15 cellular contexts compared by ENCODE assay signal in the genomic region with DNA sequence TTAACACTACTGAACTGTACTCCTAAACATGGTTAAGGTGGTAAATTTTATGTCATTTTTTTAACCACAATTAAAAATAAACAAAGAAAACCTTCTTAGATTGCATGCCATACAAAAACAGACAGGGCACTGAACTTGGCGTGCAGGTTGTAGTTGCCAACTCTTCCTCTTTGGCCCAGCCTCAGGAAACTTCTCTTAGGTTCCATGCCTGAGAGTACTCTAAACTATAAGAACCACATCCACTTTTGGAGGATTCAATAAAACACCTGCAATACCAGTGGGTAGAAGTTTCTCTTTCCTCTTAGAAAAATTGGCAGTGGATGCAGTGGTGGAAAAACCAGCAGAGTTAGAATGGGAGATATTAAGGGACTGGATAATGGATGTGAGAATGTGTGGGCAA.
"Had no signal": no experiment of that assay in that cellular context is flagged by ENCODE, and none has a peak within 500 bp of the region (broad histone marks: within the 10 kb centered on the region; RNA-seq: fewer than 3 reads in every experiment).

No MANE protein-coding gene starts in this region.

- H3K4me3 Mint-ChIP-seq: activated CD4-positive, alpha-beta T cell treated with anti-CD3 and anti-CD28 coated beads for 36 hours; activated naive CD8-positive, alpha-beta T cell; activated T-helper 1 cell treated with anti-CD3 and anti-CD28 coated beads, Interleukin-12 subunit alpha, Interleukin-12 subunit beta, Interleukin-2, Interleukin-4 antibody, amounts not matched to agents 30 ng/mL and 10 ng/mL and 1 ng/mL, durations not matched to agents 14 hours and 24 hours and 36 hours; neural crest cell; WTC11 had no signal

- H3K4me1 Mint-ChIP-seq: activated CD4-positive, alpha-beta T cell treated with anti-CD3 and anti-CD28 coated beads for 36 hours; WTC11 had no signal

- H3K4me3 ChIP-seq: heart right ventricle, lung, tibial nerve, vagina had no signal

- DNase-seq: activated CD4-positive, alpha-beta T cell treated with anti-CD3 and anti-CD28 coated beads for 36 hours; activated CD4-positive, alpha-beta T cell treated with anti-CD3 and anti-CD28 coated beads, Interleukin-2, amount 50 U/mL, for 48 hours; activated gamma-delta T cell treated with Interleukin-2 at 50 U/mL for 16 hours; heart right ventricle; stimulated activated CD4-positive, alpha-beta T cell treated with anti-CD3 and anti-CD28 coated beads, Interleukin-12 subunit alpha, Interleukin-12 subunit beta, amount 100 ng/mL, for 4 hours; stimulated activated CD4-positive, alpha-beta T cell treated with anti-CD3 and anti-CD28 coated beads, Interleukin-1b, Interleukin-23, amount 100 ng/mL, for 48 hours; stimulated activated naive CD8-positive, alpha-beta T cell treated with anti-CD3 and anti-CD28 coated beads, Interleukin-15, Interleukin-2, amounts not matched to agents 100 U/mL and 50 U/mL, for 24 hours; substantia nigra had no signal

- H3K27ac ChIP-seq: heart right ventricle, tibial nerve, vagina had no signal

- H3K9me3 Mint-ChIP-seq: activated T-helper 1 cell treated with anti-CD3 and anti-CD28 coated beads, Interleukin-12 subunit alpha, Interleukin-12 subunit beta, Interleukin-2, Interleukin-4 antibody, amounts not matched to agents 30 ng/mL and 10 ng/mL and 1 ng/mL, durations not matched to agents 14 hours and 24 hours and 36 hours; neural crest cell; WTC11 had no signal

- H3K36me3 Mint-ChIP-seq: activated naive CD8-positive, alpha-beta T cell; WTC11 had no signal

- H3K36me3 ChIP-seq: heart right ventricle, tibial nerve, vagina had no signal

- ATAC-seq: activated CD4-positive, alpha-beta T cell treated with anti-CD3 and anti-CD28 coated beads for 36 hours; heart right ventricle; stimulated activated naive CD8-positive, alpha-beta T cell treated with anti-CD3 and anti-CD28 coated beads, Interleukin-15, Interleukin-2, amounts not matched to agents 100 U/mL and 50 U/mL, for 24 hours; WTC11 had no signal

- H3K27me3 ChIP-seq: vagina had no signal

- H3K9me3 ChIP-seq: heart right ventricle, tibial nerve, vagina had no signal

- H3K27me3 Mint-ChIP-seq: activated CD4-positive, alpha-beta T cell treated with anti-CD3 and anti-CD28 coated beads for 36 hours; activated naive CD8-positive, alpha-beta T cell had no signal

- H3K4me1 ChIP-seq: heart right ventricle, tibial nerve, vagina had no signal

- H3K27ac Mint-ChIP-seq: activated CD4-positive, alpha-beta T cell treated with anti-CD3 and anti-CD28 coated beads for 36 hours; activated naive CD8-positive, alpha-beta T cell; activated T-helper 1 cell treated with anti-CD3 and anti-CD28 coated beads, Interleukin-12 subunit alpha, Interleukin-12 subunit beta, Interleukin-2, Interleukin-4 antibody, amounts not matched to agents 30 ng/mL and 10 ng/mL and 1 ng/mL, durations not matched to agents 14 hours and 24 hours and 36 hours; WTC11 had no signal
